26 cellular contexts compared by ENCODE assay signal in the genomic region with DNA sequence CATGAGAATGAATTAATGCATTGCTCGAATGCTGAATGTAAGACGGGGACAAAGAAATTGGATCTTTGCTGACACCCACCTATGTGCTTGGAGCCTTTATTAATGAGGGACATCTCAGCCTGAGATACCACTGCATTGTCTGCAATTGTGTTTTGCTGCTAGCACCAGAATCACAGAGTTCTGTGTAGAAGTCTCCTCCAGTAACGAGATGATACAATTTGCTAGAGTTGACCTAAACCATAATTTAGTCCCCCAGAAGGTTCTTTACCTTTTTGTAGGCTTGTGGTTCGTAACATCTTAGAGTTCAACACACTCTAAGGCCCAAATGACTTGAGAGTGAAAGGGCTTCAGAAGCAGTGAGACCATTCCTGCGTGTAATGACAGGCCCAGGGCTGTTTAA.
"Had no signal": no experiment of that assay in that cellular context is flagged by ENCODE, and none has a peak within 500 bp of the region (broad histone marks: within the 10 kb centered on the region; RNA-seq: fewer than 3 reads in every experiment).

No MANE protein-coding gene starts in this region.

- H3K4me3 Mint-ChIP-seq: activated naive CD8-positive, alpha-beta T cell; activated T-cell treated with anti-CD3 and anti-CD28 coated beads, Interleukin-2, amount 50 U/mL, for 72 hours; naive thymus-derived CD4-positive, alpha-beta T cell; neural progenitor cell; stimulated activated naive B cell treated with anti-CD40 and anti-IgM and Interleukin-4, amounts not matched to agents 10 μg/mL and 1 μg/mL and 100 μg/mL, for 72 hours; T-helper 1 cell treated with Interleukin-12 subunit alpha and Interleukin-12 subunit beta and Interleukin-4 antibody, amounts not matched to agents 30 μg/mL and 1 μg/mL, for 36 hours had no signal

- DNase-seq: activated CD4-positive, alpha-beta T cell treated with anti-CD3 and anti-CD28 coated beads for 1 hour; activated naive CD4-positive, alpha-beta T cell; activated T-cell treated with anti-CD3 and anti-CD28 coated beads for 4 hours; activated T-cell treated with anti-CD3 and anti-CD28 coated beads, Interleukin-2, amount 50 U/mL, for 72 hours; anterior cingulate cortex; dermis blood vessel endothelial cell; effector CD4-positive, alpha-beta T cell; islet precursor cell; left cardiac atrium; left ventricle myocardium superior; naive thymus-derived CD4-positive, alpha-beta T cell; stimulated activated CD4-positive, alpha-beta T cell treated with anti-CD3 and anti-CD28 coated beads, Interleukin-1b, Interleukin-23, amount 100 ng/mL, for 48 hours; stimulated activated CD4-positive, alpha-beta T cell treated with anti-CD3 and anti-CD28 coated beads, Interleukin-4, amount 100 ng/mL, for 4 hours; stimulated activated naive B cell treated with anti-CD40 and anti-IgM and Interleukin-4, amounts not matched to agents 10 μg/mL and 1 μg/mL and 100 μg/mL, for 72 hours; stomach; T-helper 9 cell; thyroid gland; upper lobe of right lung; WERI-Rb-1 had no signal

- H3K9me3 ChIP-seq: right atrium auricular region, stomach, thyroid gland, upper lobe of right lung had no signal

- H3K4me3 ChIP-seq: neural progenitor cell, right atrium auricular region, smooth muscle cell, stomach, thyroid gland, upper lobe of right lung had no signal

- H3K27ac Mint-ChIP-seq: activated naive CD8-positive, alpha-beta T cell; activated T-cell treated with anti-CD3 and anti-CD28 coated beads, Interleukin-2, amount 50 U/mL, for 72 hours; naive thymus-derived CD4-positive, alpha-beta T cell; neural progenitor cell; stimulated activated naive B cell treated with anti-CD40 and anti-IgM and Interleukin-4, amounts not matched to agents 10 μg/mL and 1 μg/mL and 100 μg/mL, for 72 hours; T-helper 1 cell treated with Interleukin-12 subunit alpha and Interleukin-12 subunit beta and Interleukin-4 antibody, amounts not matched to agents 30 μg/mL and 1 μg/mL, for 36 hours had no signal

- H3K27ac ChIP-seq: neural progenitor cell, right atrium auricular region, stomach, thyroid gland, upper lobe of right lung, WERI-Rb-1 had no signal

- H3K4me1 ChIP-seq: right atrium auricular region, thyroid gland, upper lobe of right lung had no signal

- H3K36me3 ChIP-seq: neural progenitor cell, thyroid gland, upper lobe of right lung, WERI-Rb-1 had no signal

- FAIRE-seq: colon, frontal cortex had no signal

- ATAC-seq: activated T-cell treated with anti-CD3 and anti-CD28 coated beads, Interleukin-2, amount 50 U/mL, for 72 hours; left cardiac atrium; left ventricle myocardium superior; naive thymus-derived CD4-positive, alpha-beta T cell; stimulated activated naive B cell treated with anti-CD40 and anti-IgM and Interleukin-4, amounts not matched to agents 10 μg/mL and 1 μg/mL and 100 μg/mL, for 72 hours; upper lobe of right lung had no signal

- H2AFZ ChIP-seq: neural progenitor cell had no signal

- H3K36me3 Mint-ChIP-seq: activated naive CD8-positive, alpha-beta T cell had no signal

- H3K4me2 ChIP-seq: neural progenitor cell, smooth muscle cell had no signal

- H3K9me3 Mint-ChIP-seq: activated T-cell treated with anti-CD3 and anti-CD28 coated beads, Interleukin-2, amount 50 U/mL, for 72 hours; naive thymus-derived CD4-positive, alpha-beta T cell; neural progenitor cell; T-helper 1 cell treated with Interleukin-12 subunit alpha and Interleukin-12 subunit beta and Interleukin-4 antibody, amounts not matched to agents 30 μg/mL and 1 μg/mL, for 36 hours had no signal

- H3K4me1 Mint-ChIP-seq: neural progenitor cell had no signal

- H3K27me3 ChIP-seq: neural progenitor cell, right atrium auricular region, thyroid gland had no signal

- H3K9ac ChIP-seq: neural progenitor cell had no signal
